ENCODE assay signal across 1 cellular context in the genomic region with DNA sequence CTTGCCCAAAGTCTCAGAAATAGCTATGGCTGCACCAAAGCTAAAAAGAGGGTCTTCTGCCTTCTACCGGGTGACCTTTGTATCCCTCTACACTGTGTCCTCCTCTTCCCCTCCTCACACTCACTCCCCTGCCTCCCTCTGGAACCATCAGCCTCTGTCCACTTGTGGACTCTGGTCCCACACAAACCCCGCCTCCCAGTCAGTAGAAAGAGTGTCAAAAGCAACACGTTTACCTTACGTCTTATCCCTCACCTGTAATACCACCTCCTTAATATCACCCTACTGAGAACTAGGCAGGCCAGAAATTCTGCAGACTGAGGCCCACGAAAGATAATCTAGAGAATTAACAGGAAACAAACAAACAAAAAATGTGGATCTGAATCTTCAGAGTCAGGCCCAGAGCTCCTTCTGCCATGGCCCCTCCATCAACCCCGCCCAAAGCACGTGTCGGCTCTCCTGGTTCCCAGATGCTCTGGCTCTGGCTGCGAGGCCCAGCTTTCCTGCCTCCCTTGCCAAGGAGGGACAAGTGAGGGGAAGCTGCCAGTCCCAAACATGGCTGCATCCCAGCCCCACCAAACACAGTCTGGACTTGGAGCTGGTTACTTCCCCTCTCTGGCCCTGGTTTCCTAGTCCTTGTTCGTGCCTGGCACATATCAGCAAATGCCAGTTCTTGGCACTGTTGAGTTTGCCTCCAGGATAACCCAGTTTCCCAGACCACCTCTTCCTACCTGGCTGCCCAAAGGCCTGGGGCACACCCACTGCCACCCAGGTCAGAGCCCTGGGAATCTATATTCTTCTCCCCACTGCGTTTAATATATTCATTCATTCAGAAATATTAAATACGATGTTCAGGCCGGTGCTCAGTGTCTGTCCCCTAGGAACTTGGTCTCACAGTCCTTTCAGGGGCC.
A peak's percentile ranks its signal among the peaks of the same experiment; 100 is the strongest.
TF ChIP-seq lines count a peak whose summit lies in the region.

No MANE protein-coding gene starts in this region.

TF ChIP-seq in HepG2, 621 proteins besides CTCF, POLR2A, EP300 and RAD21 (continued from another document and continues in another):
- TF ChIP-seq SNAPC2 (CRISPR knock-in tag; IDR thresholded peaks at IDR 0.05) (peak; percentile 76; the same call in 1 of the 2 replicates), ZBTB3 (CRISPR knock-in tag; IDR thresholded peaks at IDR 0.05; ENCODE audit: borderline replicate concordance, low read depth) (no peak), ZNF572 (CRISPR knock-in tag; IDR thresholded peaks at IDR 0.05) (no peak), ATF1 (CRISPR knock-in tag; IDR thresholded peaks at IDR 0.05) (no peak), PAF1 (CRISPR knock-in tag; IDR thresholded peaks at IDR 0.05) (no peak), MIER2 (CRISPR knock-in tag; IDR thresholded peaks at IDR 0.05) (0 out of 2 replicates have a peak, but pooled peaks have one; percentile 18), HMG20A (CRISPR knock-in tag; IDR thresholded peaks at IDR 0.05; ENCODE audit: borderline replicate concordance) (no peak), ZBTB7A (CRISPR knock-in tag; IDR thresholded peaks at IDR 0.05) (peak; percentile 69; the same call in 1 of the 2 replicates), ZNF850 (CRISPR knock-in tag; conservative IDR thresholded peaks at IDR 0.05) (no peak), ARNTL (CRISPR knock-in tag; IDR thresholded peaks at IDR 0.05) (peak; percentile 73), JUND (CRISPR knock-in tag; IDR thresholded peaks at IDR 0.05) (no peak), PHF8 (CRISPR knock-in tag; IDR thresholded peaks at IDR 0.05) (peak; percentile 21; the same call in 1 of the 2 replicates), ASH2L (IDR thresholded peaks at IDR 0.05; ENCODE audit: insufficient read length, low read depth, low read length) (peak; percentile 25), RFX3 (CRISPR knock-in tag; IDR thresholded peaks at IDR 0.05) (no peak), ZNF430 (CRISPR knock-in tag; IDR thresholded peaks at IDR 0.05) (peak; percentile 72; the same call in 1 of the 2 replicates), KMT2B (CRISPR knock-in tag; IDR thresholded peaks at IDR 0.05) (no peak), ZNF329 (CRISPR knock-in tag; IDR thresholded peaks at IDR 0.05; ENCODE audit: low read depth) (no peak), ZNF619 (CRISPR knock-in tag; IDR thresholded peaks at IDR 0.05) (no peak; the same call in 1 of the 2 replicates), ZNF549 (CRISPR knock-in tag; IDR thresholded peaks at IDR 0.05) (no peak), CREM (IDR thresholded peaks at IDR 0.05) (no peak; the same call in 1 of the 2 replicates), CREM (CRISPR knock-in tag; IDR thresholded peaks at IDR 0.05) (no peak), ZNF616 (CRISPR knock-in tag; IDR thresholded peaks at IDR 0.05; ENCODE audit: low read depth) (no peak), DNMT3B (CRISPR knock-in tag; conservative IDR thresholded peaks at IDR 0.05) (0 out of 2 replicates have a peak, but pooled peaks have one; percentile 73), CC2D1A (CRISPR knock-in tag; IDR thresholded peaks at IDR 0.05) (no peak), SYNCRIP (IDR thresholded peaks at IDR 0.05; ENCODE audit: insufficient read depth, low read depth, low read length) (no peak), ELF1 (CRISPR knock-in tag; IDR thresholded peaks at IDR 0.05) (no peak), NRL (CRISPR knock-in tag; IDR thresholded peaks at IDR 0.05; ENCODE audit: borderline replicate concordance) (peak; percentile 82; the same call in 1 of the 2 replicates), HIVEP1 (CRISPR knock-in tag; IDR thresholded peaks at IDR 0.05) (no peak), ISX (CRISPR knock-in tag; conservative IDR thresholded peaks at IDR 0.05) (0 out of 2 replicates have a peak, but pooled peaks have one; percentile 52), TRIM24 (CRISPR knock-in tag; IDR thresholded peaks at IDR 0.05) (no peak), ZSCAN25 (CRISPR knock-in tag; IDR thresholded peaks at IDR 0.05) (peak; percentile 58; the same call in 1 of the 2 replicates), SATB2 (CRISPR knock-in tag; IDR thresholded peaks at IDR 0.05) (0 out of 2 replicates have a peak, but pooled peaks have one; percentile 76), ZNF451 (CRISPR knock-in tag; IDR thresholded peaks at IDR 0.05) (peak; percentile 48; the same call in 1 of the 2 replicates), ZNF782 (CRISPR knock-in tag; IDR thresholded peaks at IDR 0.05; ENCODE audit: borderline replicate concordance) (no peak), SP4 (CRISPR knock-in tag; IDR thresholded peaks at IDR 0.05) (no peak), PHF21A (CRISPR knock-in tag; IDR thresholded peaks at IDR 0.05) (no peak; the same call in 1 of the 2 replicates), ZNF292 (CRISPR knock-in tag; IDR thresholded peaks at IDR 0.05; ENCODE audit: borderline replicate concordance, low read depth) (peak; percentile 72; the same call in 1 of the 2 replicates), PCBP1 (IDR thresholded peaks at IDR 0.05; ENCODE audit: borderline replicate concordance, low read depth, low read length) (no peak), MTA1 (CRISPR knock-in tag; IDR thresholded peaks at IDR 0.05; ENCODE audit: borderline replicate concordance) (no peak; the same call in 1 of the 2 replicates), ZNF232 (CRISPR knock-in tag; IDR thresholded peaks at IDR 0.05; ENCODE audit: borderline replicate concordance) (peak; percentile 87; the same call in 1 of the 2 replicates)
- TF ChIP-seq, protein P1, sequence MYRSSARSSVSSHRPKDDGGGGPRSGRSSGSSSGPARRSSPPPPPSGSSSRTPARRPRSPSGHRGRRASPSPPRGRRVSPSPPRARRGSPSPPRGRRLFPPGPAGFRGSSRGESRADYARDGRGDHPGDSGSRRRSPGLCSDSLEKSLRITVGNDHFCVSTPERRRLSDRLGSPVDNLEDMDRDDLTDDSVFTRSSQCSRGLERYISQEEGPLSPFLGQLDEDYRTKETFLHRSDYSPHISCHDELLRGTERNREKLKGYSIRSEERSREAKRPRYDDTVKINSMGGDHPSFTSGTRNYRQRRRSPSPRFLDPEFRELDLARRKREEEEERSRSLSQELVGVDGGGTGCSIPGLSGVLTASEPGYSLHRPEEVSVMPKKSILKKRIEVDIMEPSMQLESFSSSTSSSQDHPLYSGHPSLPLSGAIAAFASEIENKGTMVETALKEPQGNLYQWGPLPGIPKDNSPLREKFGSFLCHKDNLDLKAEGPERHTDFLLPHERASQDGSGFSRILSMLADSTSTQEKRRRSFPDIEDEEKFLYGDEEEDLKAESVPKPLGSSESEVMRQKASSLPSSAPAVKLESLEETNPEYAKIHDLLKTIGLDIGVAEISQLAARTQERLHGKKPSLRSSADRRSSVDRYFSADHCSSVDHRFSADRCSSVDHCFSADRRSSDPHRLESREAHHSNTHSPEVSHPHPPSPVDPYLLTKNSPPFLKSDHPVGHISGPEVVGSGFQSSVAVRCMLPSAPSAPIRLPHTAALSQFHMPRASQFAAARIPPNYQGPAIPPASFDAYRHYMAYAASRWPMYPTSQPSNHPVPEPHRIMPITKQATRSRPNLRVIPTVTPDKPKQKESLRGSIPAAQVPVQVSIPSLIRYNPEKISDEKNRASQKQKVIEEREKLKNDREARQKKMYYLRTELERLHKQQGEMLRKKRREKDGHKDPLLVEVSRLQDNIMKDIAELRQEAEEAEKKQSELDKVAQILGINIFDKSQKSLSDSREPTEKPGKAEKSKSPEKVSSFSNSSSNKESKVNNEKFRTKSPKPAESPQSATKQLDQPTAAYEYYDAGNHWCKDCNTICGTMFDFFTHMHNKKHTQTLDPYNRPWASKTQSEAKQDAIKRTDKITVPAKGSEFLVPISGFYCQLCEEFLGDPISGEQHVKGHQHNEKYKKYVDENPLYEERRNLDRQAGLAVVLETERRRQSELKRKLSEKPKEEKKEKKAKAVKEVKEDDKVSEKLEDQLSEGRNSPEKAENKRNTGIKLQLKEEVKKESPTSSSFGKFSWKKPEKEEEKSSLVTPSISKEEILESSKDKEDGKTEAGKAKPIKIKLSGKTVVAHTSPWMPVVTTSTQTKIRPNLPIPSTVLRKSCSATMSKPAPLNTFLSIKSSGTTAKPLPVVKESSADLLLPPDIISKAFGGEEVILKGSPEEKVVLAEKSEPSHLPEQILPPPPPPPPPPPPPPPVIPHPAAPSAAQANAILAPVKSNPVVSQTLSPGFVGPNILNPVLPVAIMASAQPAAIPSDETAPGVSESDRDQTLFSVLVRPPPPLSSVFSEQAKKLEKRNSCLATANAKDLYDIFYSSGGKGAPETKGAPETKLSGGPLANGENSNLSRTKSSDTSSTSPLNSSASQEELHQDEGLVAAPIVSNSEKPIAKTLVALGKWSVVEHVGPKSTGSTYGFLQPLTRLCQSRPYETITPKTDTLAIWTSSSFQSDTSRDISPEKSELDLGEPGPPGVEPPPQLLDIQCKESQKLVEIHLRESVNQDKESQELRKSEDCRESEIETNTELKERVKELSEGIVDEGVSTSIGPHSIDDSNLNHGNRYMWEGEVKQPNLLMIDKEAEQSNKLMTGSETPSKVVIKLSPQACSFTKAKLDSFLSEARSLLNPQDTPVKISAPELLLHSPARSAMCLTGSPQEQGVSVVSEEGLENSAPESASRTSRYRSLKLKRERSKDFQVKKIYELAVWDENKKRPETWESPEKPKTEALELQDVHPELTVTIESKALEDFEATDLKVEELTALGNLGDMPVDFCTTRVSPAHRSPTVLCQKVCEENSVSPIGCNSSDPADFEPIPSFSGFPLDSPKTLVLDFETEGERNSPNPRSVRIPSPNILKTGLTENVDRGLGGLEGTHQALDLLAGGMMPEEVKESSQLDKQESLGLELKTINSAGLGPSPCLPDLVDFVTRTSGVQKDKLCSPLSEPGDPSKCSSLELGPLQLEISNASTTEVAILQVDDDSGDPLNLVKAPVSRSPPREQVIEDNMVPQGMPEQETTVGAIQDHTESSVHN (CRISPR knock-in tag; IDR thresholded peaks at IDR 0.05) = 0 out of 2 replicates have a peak, but pooled peaks have one; percentile 71
- TF ChIP-seq, protein P2, sequence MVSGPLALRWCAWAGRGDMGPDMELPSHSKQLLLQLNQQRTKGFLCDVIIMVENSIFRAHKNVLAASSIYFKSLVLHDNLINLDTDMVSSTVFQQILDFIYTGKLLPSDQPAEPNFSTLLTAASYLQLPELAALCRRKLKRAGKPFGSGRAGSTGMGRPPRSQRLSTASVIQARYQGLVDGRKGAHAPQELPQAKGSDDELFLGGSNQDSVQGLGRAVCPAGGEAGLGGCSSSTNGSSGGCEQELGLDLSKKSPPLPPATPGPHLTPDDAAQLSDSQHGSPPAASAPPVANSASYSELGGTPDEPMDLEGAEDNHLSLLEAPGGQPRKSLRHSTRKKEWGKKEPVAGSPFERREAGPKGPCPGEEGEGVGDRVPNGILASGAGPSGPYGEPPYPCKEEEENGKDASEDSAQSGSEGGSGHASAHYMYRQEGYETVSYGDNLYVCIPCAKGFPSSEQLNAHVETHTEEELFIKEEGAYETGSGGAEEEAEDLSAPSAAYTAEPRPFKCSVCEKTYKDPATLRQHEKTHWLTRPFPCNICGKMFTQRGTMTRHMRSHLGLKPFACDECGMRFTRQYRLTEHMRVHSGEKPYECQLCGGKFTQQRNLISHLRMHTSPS (CRISPR knock-in tag; IDR thresholded peaks at IDR 0.05; ENCODE audit: low read depth) = 0 out of 2 replicates have a peak, but pooled peaks have one; percentile 49
- TF ChIP-seq, protein P3, sequence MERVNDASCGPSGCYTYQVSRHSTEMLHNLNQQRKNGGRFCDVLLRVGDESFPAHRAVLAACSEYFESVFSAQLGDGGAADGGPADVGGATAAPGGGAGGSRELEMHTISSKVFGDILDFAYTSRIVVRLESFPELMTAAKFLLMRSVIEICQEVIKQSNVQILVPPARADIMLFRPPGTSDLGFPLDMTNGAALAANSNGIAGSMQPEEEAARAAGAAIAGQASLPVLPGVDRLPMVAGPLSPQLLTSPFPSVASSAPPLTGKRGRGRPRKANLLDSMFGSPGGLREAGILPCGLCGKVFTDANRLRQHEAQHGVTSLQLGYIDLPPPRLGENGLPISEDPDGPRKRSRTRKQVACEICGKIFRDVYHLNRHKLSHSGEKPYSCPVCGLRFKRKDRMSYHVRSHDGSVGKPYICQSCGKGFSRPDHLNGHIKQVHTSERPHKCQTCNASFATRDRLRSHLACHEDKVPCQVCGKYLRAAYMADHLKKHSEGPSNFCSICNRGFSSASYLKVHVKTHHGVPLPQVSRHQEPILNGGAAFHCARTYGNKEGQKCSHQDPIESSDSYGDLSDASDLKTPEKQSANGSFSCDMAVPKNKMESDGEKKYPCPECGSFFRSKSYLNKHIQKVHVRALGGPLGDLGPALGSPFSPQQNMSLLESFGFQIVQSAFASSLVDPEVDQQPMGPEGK (CRISPR knock-in tag; IDR thresholded peaks at IDR 0.05) = 0 out of 2 replicates have a peak, but pooled peaks have one; percentile 50
- TF ChIP-seq, protein P4, sequence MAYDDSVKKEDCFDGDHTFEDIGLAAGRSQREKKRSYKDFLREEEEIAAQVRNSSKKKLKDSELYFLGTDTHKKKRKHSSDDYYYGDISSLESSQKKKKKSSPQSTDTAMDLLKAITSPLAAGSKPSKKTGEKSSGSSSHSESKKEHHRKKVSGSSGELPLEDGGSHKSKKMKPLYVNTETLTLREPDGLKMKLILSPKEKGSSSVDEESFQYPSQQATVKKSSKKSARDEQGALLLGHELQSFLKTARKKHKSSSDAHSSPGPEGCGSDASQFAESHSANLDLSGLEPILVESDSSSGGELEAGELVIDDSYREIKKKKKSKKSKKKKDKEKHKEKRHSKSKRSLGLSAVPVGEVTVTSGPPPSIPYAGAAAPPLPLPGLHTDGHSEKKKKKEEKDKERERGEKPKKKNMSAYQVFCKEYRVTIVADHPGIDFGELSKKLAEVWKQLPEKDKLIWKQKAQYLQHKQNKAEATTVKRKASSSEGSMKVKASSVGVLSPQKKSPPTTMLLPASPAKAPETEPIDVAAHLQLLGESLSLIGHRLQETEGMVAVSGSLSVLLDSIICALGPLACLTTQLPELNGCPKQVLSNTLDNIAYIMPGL (CRISPR knock-in tag; IDR thresholded peaks at IDR 0.05; ENCODE audit: borderline replicate concordance in 1 of 2, low read depth in 1 of 2) = no peak; a peak in 2 of 4 replicates
- TF ChIP-seq, protein P5, sequence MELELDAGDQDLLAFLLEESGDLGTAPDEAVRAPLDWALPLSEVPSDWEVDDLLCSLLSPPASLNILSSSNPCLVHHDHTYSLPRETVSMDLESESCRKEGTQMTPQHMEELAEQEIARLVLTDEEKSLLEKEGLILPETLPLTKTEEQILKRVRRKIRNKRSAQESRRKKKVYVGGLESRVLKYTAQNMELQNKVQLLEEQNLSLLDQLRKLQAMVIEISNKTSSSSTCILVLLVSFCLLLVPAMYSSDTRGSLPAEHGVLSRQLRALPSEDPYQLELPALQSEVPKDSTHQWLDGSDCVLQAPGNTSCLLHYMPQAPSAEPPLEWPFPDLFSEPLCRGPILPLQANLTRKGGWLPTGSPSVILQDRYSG (CRISPR knock-in tag; IDR thresholded peaks at IDR 0.05) = peak; percentile 77; the same call in 1 of the 2 replicates
- TF ChIP-seq, protein P6, sequence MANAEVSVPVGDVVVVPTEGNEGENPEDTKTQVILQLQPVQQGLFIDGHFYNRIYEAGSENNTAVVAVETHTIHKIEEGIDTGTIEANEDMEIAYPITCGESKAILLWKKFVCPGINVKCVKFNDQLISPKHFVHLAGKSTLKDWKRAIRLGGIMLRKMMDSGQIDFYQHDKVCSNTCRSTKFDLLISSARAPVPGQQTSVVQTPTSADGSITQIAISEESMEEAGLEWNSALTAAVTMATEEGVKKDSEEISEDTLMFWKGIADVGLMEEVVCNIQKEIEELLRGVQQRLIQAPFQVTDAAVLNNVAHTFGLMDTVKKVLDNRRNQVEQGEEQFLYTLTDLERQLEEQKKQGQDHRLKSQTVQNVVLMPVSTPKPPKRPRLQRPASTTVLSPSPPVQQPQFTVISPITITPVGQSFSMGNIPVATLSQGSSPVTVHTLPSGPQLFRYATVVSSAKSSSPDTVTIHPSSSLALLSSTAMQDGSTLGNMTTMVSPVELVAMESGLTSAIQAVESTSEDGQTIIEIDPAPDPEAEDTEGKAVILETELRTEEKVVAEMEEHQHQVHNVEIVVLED (CRISPR knock-in tag; IDR thresholded peaks at IDR 0.05; ENCODE audit: borderline replicate concordance) = no peak
